ENCODE assay signal across 25 cellular contexts in the genomic region with DNA sequence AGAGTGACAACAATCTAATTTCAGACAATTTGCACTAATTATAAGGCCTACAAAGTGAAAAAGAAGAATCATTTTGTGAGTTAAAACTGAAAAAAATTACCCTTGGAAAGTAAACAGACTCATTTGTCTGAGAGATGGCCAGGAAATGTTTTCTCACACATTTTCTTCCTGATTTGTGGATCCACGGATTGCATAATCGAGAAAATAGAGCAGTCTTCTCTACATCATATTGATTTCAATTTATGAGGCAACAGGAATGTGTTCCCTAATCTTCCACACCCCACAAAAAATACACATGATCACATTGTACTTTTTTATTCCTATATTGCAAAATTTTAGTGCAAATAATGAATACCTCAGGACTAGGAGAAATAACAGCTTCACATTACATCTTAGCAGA.
"Had no signal": no experiment of that assay in that cellular context is flagged by ENCODE, and none has a peak within 500 bp of the region (broad histone marks: within the 10 kb centered on the region; RNA-seq: fewer than 3 reads in every experiment).

No MANE protein-coding gene starts in this region.

- H3K36me3 ChIP-seq: esophagus muscularis mucosa, left ventricle myocardium inferior, lower lobe of right lung, ovary, thoracic aorta, tibial nerve, upper lobe of left lung had no signal

- H3K4me3 ChIP-seq: coronary artery, esophagus muscularis mucosa, left ventricle myocardium inferior, lower lobe of right lung, ovary, psoas muscle, thoracic aorta, tibial nerve, upper lobe of left lung had no signal

- H3K27ac Mint-ChIP-seq: immature natural killer cell; natural killer cell; stimulated activated naive B cell treated with anti-CD40 and anti-IgM and Interleukin-4, amounts not matched to agents 10 μg/mL and 1 μg/mL and 100 μg/mL, for 72 hours; stimulated activated naive CD8-positive, alpha-beta T cell treated with anti-CD3 and anti-CD28 coated beads, Interleukin-15, Interleukin-2, amounts not matched to agents 100 ng/mL and 50 ng/mL, for 24 hours had no signal

- H3K27me3 ChIP-seq: esophagus muscularis mucosa, ovary, tibial nerve, upper lobe of left lung had no signal

- ATAC-seq: left colon; lower lobe of right lung; natural killer cell; psoas muscle; right cardiac atrium; stimulated activated naive B cell treated with anti-CD40 and anti-IgM and Interleukin-4, amounts not matched to agents 10 μg/mL and 1 μg/mL and 100 μg/mL, for 72 hours had no signal

- H3K4me1 ChIP-seq: esophagus muscularis mucosa, left ventricle myocardium inferior, lower lobe of right lung, psoas muscle, tibial nerve, upper lobe of left lung had no signal

- H3K9me3 Mint-ChIP-seq: stimulated activated naive CD8-positive, alpha-beta T cell treated with anti-CD3 and anti-CD28 coated beads, Interleukin-15, Interleukin-2, amounts not matched to agents 100 ng/mL and 50 ng/mL, for 24 hours had no signal

- H3K4me1 Mint-ChIP-seq: immature natural killer cell; natural killer cell; stimulated activated naive B cell treated with anti-CD40 and anti-IgM and Interleukin-4, amounts not matched to agents 10 μg/mL and 1 μg/mL and 100 μg/mL, for 72 hours had no signal

- H3K9me3 ChIP-seq: esophagus muscularis mucosa, left ventricle myocardium inferior, lower lobe of right lung, ovary, psoas muscle, thoracic aorta, tibial nerve, upper lobe of left lung had no signal

- H3K36me3 Mint-ChIP-seq: immature natural killer cell; natural killer cell; stimulated activated naive B cell treated with anti-CD40 and anti-IgM and Interleukin-4, amounts not matched to agents 10 μg/mL and 1 μg/mL and 100 μg/mL, for 72 hours had no signal

- H3K4me3 Mint-ChIP-seq: immature natural killer cell; natural killer cell; stimulated activated naive B cell treated with anti-CD40 and anti-IgM and Interleukin-4, amounts not matched to agents 10 μg/mL and 1 μg/mL and 100 μg/mL, for 72 hours; stimulated activated naive CD8-positive, alpha-beta T cell treated with anti-CD3 and anti-CD28 coated beads, Interleukin-15, Interleukin-2, amounts not matched to agents 100 ng/mL and 50 ng/mL, for 24 hours had no signal

- H3K27ac ChIP-seq: coronary artery, esophagus muscularis mucosa, left ventricle myocardium inferior, lower lobe of right lung, ovary, psoas muscle, thoracic aorta, tibial nerve, upper lobe of left lung had no signal

- DNase-seq: dermis blood vessel endothelial cell; effector memory CD4-positive, alpha-beta T cell; hypothalamus; immature natural killer cell; islet precursor cell; kidney glomerular epithelial cell; left colon; left ventricle myocardium inferior; lower lobe of right lung; natural killer cell; occipital lobe; ovary; posterior cingulate gyrus; psoas muscle; right cardiac atrium; small intestine; stimulated activated CD4-positive, alpha-beta T cell treated with anti-CD3 and anti-CD28 coated beads, Interleukin-15, amount 100 ng/mL, for 24 hours; stimulated activated CD4-positive, alpha-beta T cell treated with anti-CD3 and anti-CD28 coated beads, Interleukin-2, amount 100 ng/mL, for 48 hours; stimulated activated naive B cell treated with anti-CD40 and anti-IgM and Interleukin-4, amounts not matched to agents 10 μg/mL and 1 μg/mL and 100 μg/mL, for 72 hours; upper lobe of left lung had no signal

- H3K27me3 Mint-ChIP-seq: stimulated activated naive B cell treated with anti-CD40 and anti-IgM and Interleukin-4, amounts not matched to agents 10 μg/mL and 1 μg/mL and 100 μg/mL, for 72 hours; stimulated activated naive CD8-positive, alpha-beta T cell treated with anti-CD3 and anti-CD28 coated beads, Interleukin-15, Interleukin-2, amounts not matched to agents 100 ng/mL and 50 ng/mL, for 24 hours had no signal
